In genomic region chr1:77134359-77134758, GRCh38 we compare ENCODE assay signal across 15 cellular contexts.
"Had no signal": no experiment of that assay in that cellular context is flagged by ENCODE, and none has a peak within 500 bp of the region (broad histone marks: within the 10 kb centered on the region; RNA-seq: fewer than 3 reads in every experiment).

No MANE protein-coding gene starts in this region.

- H3K27ac ChIP-seq: foreskin keratinocyte, heart left ventricle, left lung had no signal

- H3K4me1 ChIP-seq: foreskin keratinocyte, left lung had no signal

- H3K9me3 ChIP-seq: heart left ventricle, left lung had no signal

- H3K36me3 ChIP-seq: heart left ventricle, left lung had no signal

- DNase-seq: activated CD4-positive, alpha-beta T cell treated with anti-CD3 and anti-CD28 coated beads, Interleukin-2, amount 10 ng/mL, durations not matched to agents 7 days and 5 days; activated CD4-positive, CD25-positive, alpha-beta regulatory T cell; activated CD8-positive, alpha-beta memory T cell treated with anti-CD3 and anti-CD28 coated beads for 24 hours; activated naive CD4-positive, alpha-beta T cell treated with Interleukin-2 at 50 U/mL for 16 hours; activated naive CD8-positive, alpha-beta T cell treated with anti-CD3 and anti-CD28 coated beads, Interleukin-2, amount 50 U/mL, for 24 hours; central memory CD4-positive, alpha-beta T cell; erythroblast; foreskin keratinocyte; heart left ventricle; left lung; nucleus accumbens; stimulated activated CD4-positive, alpha-beta T cell treated with anti-CD3 and anti-CD28 coated beads, Interleukin-12 subunit alpha, Interleukin-12 subunit beta, amount 100 ng/mL, for 4 hours; stimulated activated naive CD4-positive, alpha-beta T cell had no signal

- H3K4me3 ChIP-seq: heart left ventricle, left lung had no signal

- ATAC-seq: activated naive CD8-positive, alpha-beta T cell treated with anti-CD3 and anti-CD28 coated beads, Interleukin-2, amount 50 U/mL, for 24 hours; foreskin keratinocyte; heart left ventricle; left lung; natural killer cell treated with Interleukin-12 subunit alpha and Interleukin-12 subunit beta and Interleukin-15 and Interleukin-18, amount 100 ng/mL, for 72 hours; sciatic nerve had no signal

- H3K27me3 ChIP-seq: foreskin keratinocyte, heart left ventricle, left lung had no signal
